In genomic region chr14:75046275-75046674, GRCh38 we compare ENCODE assay signal across 20 cellular contexts. TPM values are rescaled to one million over a fixed set of nuclear protein-coding genes. Genes with fewer than 3 reads are reported as not detected.
DNase-seq lines count a peak whose midpoint lies in the region; ATAC-seq and TF ChIP-seq lines count a peak whose summit lies in the region.
"Had no signal": no experiment of that assay in that cellular context is flagged by ENCODE, and none has a peak within 500 bp of the region (broad histone marks: within the 10 kb centered on the region; RNA-seq: fewer than 3 reads in every experiment).

No MANE protein-coding gene starts in this region.

- TF ChIP-seq CTCF in SK-N-SH (IDR thresholded peaks at IDR 0.05) (no peak), WTC11 (IDR thresholded peaks at IDR 0.05) (no peak), fibroblast of lung (conservative IDR thresholded peaks at IDR 0.05 in 1 of 2, IDR thresholded peaks at IDR 0.05 in 1 of 2; ENCODE audit: low read depth in 1 of 2, low read length in 2 of 2) (no peak), upper lobe of right lung (IDR thresholded peaks at IDR 0.05) (no peak)

- POLR2A ChIA-PET in SK-N-SH (lab: Yijun Ruan, JAX) (interaction anchor here (0.5 kb wide), 1 partner anchor 157 kb away, joined by 3 read pairs; no protein-coding TSS in a partner anchor), WTC11 (lab: Charles Lee) (interaction anchor here (0.7 kb wide), 1 partner anchor 443 kb away, joined by 4 read pairs; no protein-coding TSS in a partner anchor)

- H3K4me3 ChIP-seq in SK-N-SH (ENCODE audit: low read depth in 2 of 2, low read length in 1 of 2): no peak overlapping the region
- no peak overlapping the region for H3K4me3 ChIP-seq in fibroblast of lung (replicated peaks in 1 of 4; ENCODE audit: control extremely low read depth in 1 of 4, insufficient read depth in 1 of 4, low read depth in 3 of 4, low read length in 4 of 4)
- no peak overlapping the region for H3K4me3 ChIP-seq in upper lobe of right lung
- no peak overlapping the region for H3K4me3 ChIP-seq in H7 (ENCODE audit: insufficient read depth, low read depth, low read length)
- H3K4me3 ChIP-seq: GM12878, PC-9, SJCRH30 had no signal

- H3K79me2 ChIP-seq in SK-N-SH (ENCODE audit: insufficient read depth) (peaks cover 6% of the 10 kb centered on the region; the same call in 1 of the 2 replicates), fibroblast of lung (ENCODE audit: control insufficient read depth, insufficient read depth, low read length) (peaks cover 4% of the 10 kb centered on the region)

- intact Hi-C loops in upper lobe of right lung (cut with DNase I): no loop called here

- peaks cover 21% of the 10 kb centered on the region for H3F3A ChIP-seq in SK-N-SH (replicated peaks; ENCODE audit: insufficient read depth)

- H3K27me3 ChIP-seq in SK-N-SH (ENCODE audit: insufficient read depth) (no peaks in the 10 kb centered on the region), fibroblast of lung (ENCODE audit: control insufficient read depth, insufficient read depth, low read length) (no peaks in the 10 kb centered on the region), upper lobe of right lung (no peaks in the 10 kb centered on the region), H7 (ENCODE audit: control insufficient read depth, insufficient read depth, low read length) (no peaks in the 10 kb centered on the region)
- H3K27me3 ChIP-seq: SJCRH30 had no signal

- CTCF ChIA-PET in SK-N-SH (lab: Yijun Ruan, JAX): no interaction called here
- CTCF ChIA-PET in WTC11 (lab: Charles Lee): interaction anchor here (1.1 to 1.4 kb wide), 2 partner anchors 101 to 185 kb away, joined by 4 to 5 read pairs; no protein-coding TSS in a partner anchor

- H3K9me3 ChIP-seq in SK-N-SH (no peaks in the 10 kb centered on the region), fibroblast of lung (ENCODE audit: control insufficient read depth, insufficient read depth, low read depth, low read length) (no peaks in the 10 kb centered on the region), upper lobe of right lung (no peaks in the 10 kb centered on the region)
- H3K9me3 ChIP-seq: SJCRH30 had no signal

- ATAC-seq in SK-N-SH treated with all-trans-retinoic acid at 6 μM for 48 hours (no peak), WTC11 (no peak), upper lobe of right lung (peak; percentile 33)
- ATAC-seq: CD8-positive, alpha-beta T cell had no signal

- 0 out of 2 replicates have a peak overlapping the region, but pooled peaks have one; percentile 16 for H3K27ac Mint-ChIP-seq in WTC11
- H3K27ac Mint-ChIP-seq: CD8-positive, alpha-beta T cell had no signal

- peaks cover 24 to 27% of the 10 kb centered on the region in 2 experiments; a peak in 3 of 4 replicates for H3K4me1 ChIP-seq in SK-N-SH (ENCODE audit: control insufficient read depth in 1 of 2, insufficient read depth in 2 of 2, low read depth in 1 of 2, low read length in 1 of 2)
- H3K4me1 ChIP-seq in fibroblast of lung (ENCODE audit: control insufficient read depth, extremely low read depth, insufficient read depth, low read length): peaks cover 17% of the 10 kb centered on the region
- peaks cover 29% of the 10 kb centered on the region for H3K4me1 ChIP-seq in upper lobe of right lung

- peaks cover 15% of the 10 kb centered on the region for H3K36me3 Mint-ChIP-seq in WTC11

- H4K20me1 ChIP-seq in SK-N-SH (ENCODE audit: insufficient read depth) (no peaks in the 10 kb centered on the region), fibroblast of lung (ENCODE audit: control insufficient read depth, extremely low read depth, insufficient read depth, low read length) (no peaks in the 10 kb centered on the region)

- H3K27me3 Mint-ChIP-seq in WTC11 (ENCODE audit: low read depth): no peaks in the 10 kb centered on the region

- 87% methylated on average over 5 of the region's 5 CpGs for WGBS in SK-N-SH (ENCODE audit: low lambda C conversion rate)

- no peak for TF ChIP-seq RAD21 in SK-N-SH (IDR thresholded peaks at IDR 0.05; ENCODE audit: low read length)

- peaks cover 4% of the 10 kb centered on the region; the same call in 1 of the 2 replicates for H3K4me1 Mint-ChIP-seq in WTC11

- DNase-seq in SK-N-SH: no peak
- DNase-seq in WTC11 (ENCODE audit: low spot score): no peak
- DNase-seq in fibroblast of lung (ENCODE audit: low read depth in 2 of 2): no peak
- no peak for DNase-seq in upper lobe of right lung
- no peak for DNase-seq in H7
- no peak for DNase-seq in activated effector memory CD4-positive, alpha-beta T cell treated with anti-CD3 and anti-CD28 coated beads, Interleukin-2, amount 50 U/mL, for 16 hours
- no peak for DNase-seq in stimulated activated CD4-positive, alpha-beta T cell treated with anti-CD3 and anti-CD28 coated beads, Interleukin-12 subunit alpha, Interleukin-12 subunit beta, amount 100 ng/mL, for 4 hours
- DNase-seq: CD8-positive, alpha-beta T cell; DMS79 treated with DMSO at 0.1 percent for 48 hours; Karpas-422; MM.1S; NCI-H1105; NCI-H1694; NCI-H510A treated with DMSO at 0.1 percent for 48 hours; NCI-H82; SJCRH30 had no signal

- H3K36me3 ChIP-seq in SK-N-SH (replicated peaks in 1 of 2; ENCODE audit: control insufficient read depth in 1 of 2, insufficient read depth in 2 of 2, low read length in 1 of 2): no peaks in the 10 kb centered on the region
- H3K36me3 ChIP-seq in fibroblast of lung (ENCODE audit: control insufficient read depth, insufficient read depth, low read length): no peaks in the 10 kb centered on the region
- no peaks in the 10 kb centered on the region for H3K36me3 ChIP-seq in upper lobe of right lung
- H3K36me3 ChIP-seq in H7 (replicated peaks; ENCODE audit: control insufficient read depth, insufficient read depth, low read length): no peaks in the 10 kb centered on the region; the same call in 1 of the 2 replicates
- H3K36me3 ChIP-seq: SJCRH30 had no signal

- H3K27ac ChIP-seq in SK-N-SH (ENCODE audit: low read depth in 2 of 2, low read length in 1 of 2) (no peak overlapping the region), fibroblast of lung (ENCODE audit: insufficient read depth, low read length) (no peak overlapping the region), upper lobe of right lung (no peak overlapping the region)
- H3K27ac ChIP-seq: 22Rv1, PC-9, SJCRH30 had no signal

- no peak for TF ChIP-seq EP300 in SK-N-SH (IDR thresholded peaks at IDR 0.05; ENCODE audit: borderline replicate concordance in 1 of 2, low read depth in 1 of 2, low read length in 1 of 2)

- no peaks in the 10 kb centered on the region for H3K9me2 ChIP-seq in SK-N-SH

- no peaks in the 10 kb centered on the region for H3K9me3 Mint-ChIP-seq in WTC11
- H3K9me3 Mint-ChIP-seq: CD8-positive, alpha-beta T cell had no signal

- no peak overlapping the region for H3K4me3 Mint-ChIP-seq in WTC11
- H3K4me3 Mint-ChIP-seq: CD8-positive, alpha-beta T cell had no signal

- H3K9ac ChIP-seq in SK-N-SH (no peak overlapping the region), fibroblast of lung (ENCODE audit: insufficient read depth, low read length) (no peak overlapping the region)

- H2AFZ ChIP-seq in SK-N-SH (ENCODE audit: low read depth): no peak overlapping the region
- no peak overlapping the region for H2AFZ ChIP-seq in fibroblast of lung (ENCODE audit: low read length)
- H2AFZ ChIP-seq: PC-9 had no signal

- H3K4me2 ChIP-seq in SK-N-SH (0 out of 2 replicates have a peak overlapping the region, but pooled peaks have one; percentile 5), fibroblast of lung (ENCODE audit: extremely low read depth, insufficient read depth, low read length) (peak overlapping the region; percentile 4)
- H3K4me2 ChIP-seq: PC-9 had no signal

TF ChIP-seq in SK-N-SH, 30 proteins besides CTCF, POLR2A, EP300 and RAD21:
- no peak for TF ChIP-seq RCOR1 (IDR thresholded peaks at IDR 0.05; ENCODE audit: low read length)

TF ChIP-seq in WTC11, 78 proteins besides CTCF, POLR2A, EP300 and RAD21 (continues in another document):
- no peak for TF ChIP-seq SP1 (CRISPR knock-in tag; conservative IDR thresholded peaks at IDR 0.05)

RNA-seq across cellular contexts. Expression of gene MLH3, which starts 5.0 kb away (rescaled TPM):
- 3.8 and 4.7 TPM in 2 replicates for polyA plus RNA-seq in SK-N-SH (2012; rRNA removed)
- polyA plus RNA-seq in SK-N-SH (2012; cell fraction: cytosol; rRNA removed): 2.9 and 3.8 TPM in 2 replicates
- 12.6 and 15.9 TPM in 2 replicates for polyA plus RNA-seq in SK-N-SH (2012; cell fraction: nucleus; rRNA removed)
- 16.7 to 18.3 TPM (median 18.2 TPM) in 3 replicates for total RNA-seq in WTC11 (2021)
- 37.5 and 53.8 TPM in 2 replicates for total RNA-seq in fibroblast of lung
- 9.5 and 12.2 TPM in 2 replicates for polyA plus RNA-seq in fibroblast of lung
- 9.1 and 9.9 TPM in 2 replicates for polyA plus RNA-seq in fibroblast of lung (2012)
- polyA minus RNA-seq in fibroblast of lung (ENCODE audit: low replicate concordance): 10.6 and 16.1 TPM in 2 replicates
- total RNA-seq in upper lobe of right lung: 33.4 TPM
- 13.2 and 21.1 TPM in 2 replicates for total RNA-seq in H7 (2014; rRNA removed; shearing (Covaris generic))

RNA-seq across cellular contexts. Expression of gene ACYP1, which starts 17.5 kb away (rescaled TPM):
- polyA plus RNA-seq in SK-N-SH (2012; rRNA removed): 53.5 and 70.1 TPM in 2 replicates
- polyA plus RNA-seq in SK-N-SH (2012; cell fraction: cytosol; rRNA removed): 86.5 and 95.9 TPM in 2 replicates
- polyA plus RNA-seq in SK-N-SH (2012; cell fraction: nucleus; rRNA removed): 26.7 and 40.9 TPM in 2 replicates
- total RNA-seq in WTC11 (2021): 22.4 to 26.6 TPM (median 23.0 TPM) in 3 replicates
- 7.4 and 14.5 TPM in 2 replicates for total RNA-seq in fibroblast of lung
- polyA plus RNA-seq in fibroblast of lung: 13.7 and 18.7 TPM in 2 replicates
- 12.8 and 16.3 TPM in 2 replicates for polyA plus RNA-seq in fibroblast of lung (2012)
- not detected in 2 replicates for polyA minus RNA-seq in fibroblast of lung (ENCODE audit: low replicate concordance)
- 15.3 TPM for total RNA-seq in upper lobe of right lung
- 26.6 and 30.0 TPM in 2 replicates for total RNA-seq in H7 (2014; rRNA removed; shearing (Covaris generic))

RNA-seq across cellular contexts. Expression of gene ZC2HC1C, which starts 23.2 kb away (rescaled TPM):
- polyA plus RNA-seq in SK-N-SH (2012; rRNA removed): 1.2 and 1.4 TPM in 2 replicates
- polyA plus RNA-seq in SK-N-SH (2012; cell fraction: cytosol; rRNA removed): 1.2 TPM in 2 replicates
- 1.2 and 2.8 TPM in 2 replicates for polyA plus RNA-seq in SK-N-SH (2012; cell fraction: nucleus; rRNA removed)
- 1.3 to 1.8 TPM (median 1.6 TPM) in 3 replicates for total RNA-seq in WTC11 (2021)
- 1.5 and 1.8 TPM in 2 replicates for total RNA-seq in fibroblast of lung
- 0.88 and 0.90 TPM in 2 replicates for polyA plus RNA-seq in fibroblast of lung
- polyA plus RNA-seq in fibroblast of lung (2012): 0.90 and 1.2 TPM in 2 replicates
- polyA minus RNA-seq in fibroblast of lung (ENCODE audit: low replicate concordance): 0.16 and 2.3 TPM in 2 replicates
- 4.5 TPM for total RNA-seq in upper lobe of right lung
- total RNA-seq in H7 (2014; rRNA removed; shearing (Covaris generic)): 1.3 and 2.7 TPM in 2 replicates
- total RNA-seq: CD8-positive, alpha-beta T cell; SJCRH30 had no signal

RNA-seq across cellular contexts. Expression of gene EIF2B2, which starts 43.6 kb away (rescaled TPM):
- polyA plus RNA-seq in SK-N-SH (2012; rRNA removed): 111 and 125 TPM in 2 replicates
- polyA plus RNA-seq in SK-N-SH (2012; cell fraction: cytosol; rRNA removed): 96.3 and 101 TPM in 2 replicates
- polyA plus RNA-seq in SK-N-SH (2012; cell fraction: nucleus; rRNA removed): 86.6 and 105 TPM in 2 replicates
- 46.0 to 50.7 TPM (median 50.5 TPM) in 3 replicates for total RNA-seq in WTC11 (2021)
- 30.2 and 34.2 TPM in 2 replicates for total RNA-seq in fibroblast of lung
- 83.6 and 120 TPM in 2 replicates for polyA plus RNA-seq in fibroblast of lung
- 51.4 and 73.0 TPM in 2 replicates for polyA plus RNA-seq in fibroblast of lung (2012)
- 40.7 and 49.0 TPM in 2 replicates for polyA minus RNA-seq in fibroblast of lung (ENCODE audit: low replicate concordance)
- 34.8 TPM for total RNA-seq in upper lobe of right lung
- total RNA-seq in H7 (2014; rRNA removed; shearing (Covaris generic)): 50.5 and 51.8 TPM in 2 replicates
